Comparison of ENCODE assay signal across 8 cellular contexts in the genomic region with DNA sequence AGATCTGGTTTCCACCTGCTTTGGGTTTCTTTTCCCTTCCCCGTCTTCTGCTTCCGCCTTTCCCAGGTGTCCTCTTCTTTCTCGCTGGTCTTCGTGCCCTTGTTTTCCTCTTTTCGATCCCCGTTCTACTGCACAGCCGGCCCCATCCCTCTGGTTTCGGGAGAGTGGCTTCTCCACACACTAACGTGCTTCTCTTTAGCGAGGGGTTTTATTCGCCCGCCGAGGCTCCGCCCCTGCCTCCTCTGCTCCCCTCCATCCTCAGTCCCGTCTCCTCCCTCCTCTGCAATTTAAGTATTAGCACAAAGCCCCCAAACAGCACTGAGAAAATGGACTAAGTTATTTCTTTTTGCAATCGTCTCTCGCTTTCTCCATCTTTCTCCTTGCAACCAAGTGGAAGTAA. TPM values are rescaled to one million over a fixed set of nuclear protein-coding genes. Genes with fewer than 3 reads are reported as not detected.
A peak's percentile ranks its signal among the peaks of the same experiment; 100 is the strongest.
DNase-seq lines count a peak whose midpoint lies in the region; ATAC-seq and TF ChIP-seq lines count a peak whose summit lies in the region.

A gene (minus strand): TSS at position 182 of the 400 bp plus-strand sequence. CDS start 746 bp downstream, outside the sequence.

- in situ Hi-C loops in ACHN (cut with HindIII; ENCODE audit: low pct_ligation_motif_present, low pct_unique_long_range_greater_than_20kb, low sequenced_read_pairs), result no loop called here

- TF ChIP-seq CTCF in GM23338 (conservative IDR thresholded peaks at IDR 0.05; ENCODE audit: low read depth in 2 of 2) (no peak), spleen (IDR thresholded peaks at IDR 0.05 in 8 of 11, conservative IDR thresholded peaks at IDR 0.05 in 3 of 11) (no peak)

- peak in 1 of 3 donors; percentile 73 for TF ChIP-seq POLR2A in spleen (IDR thresholded peaks at IDR 0.05)

- H3K4me3 ChIP-seq in GM23338 (peak within 1 kb of the TSS; percentile 68), spleen (peak within 1 kb of the TSS; percentile 39 to 70 (median 45))

- H3K9me2 ChIP-seq in GM23338 (ENCODE audit: insufficient read depth), result no peaks in the 10 kb centered on the region

- WGBS in spleen, 5 donors, result 1 to 4% (median 2%) methylated on average over 17 of the region's 17 CpGs

- no peaks in the 10 kb centered on the region for H3K9me3 ChIP-seq in spleen

- no peaks in the 10 kb centered on the region for H3F3A ChIP-seq in GM23338 (replicated peaks; ENCODE audit: low read depth)

- H3K9me3 Mint-ChIP-seq in GM23338, result no peaks in the 10 kb centered on the region

- H3K27ac ChIP-seq in GM23338 (ENCODE audit: low read depth) (peak within 1 kb of the TSS; percentile 72), caudate nucleus (ENCODE audit: low read depth, low read length) (peak within 1 kb of the TSS; percentile 55), spleen (peak within 1 kb of the TSS in 5 of 8 donors; percentile 12 to 62 (median 53))

- peaks cover 40% of the 10 kb centered on the region for H3K79me2 ChIP-seq in GM23338 (replicated peaks; ENCODE audit: insufficient read depth)

- H3K4me1 ChIP-seq in GM23338 (ENCODE audit: insufficient read depth), result peaks cover 42% of the 10 kb centered on the region
- peaks cover 4 to 44% (median 19%) of the 10 kb centered on the region in 6 donors for H3K4me1 ChIP-seq in spleen

- no peak within 1 kb of the TSS for H3K4me3 Mint-ChIP-seq in GM23338

- peak within 1 kb of the TSS; percentile 84 for H3K4me2 ChIP-seq in GM23338

- peak; percentile 78 for DNase-seq in GM23338 (ENCODE audit: low spot score)
- DNase-seq in RPMI8226, result peak; percentile 44
- DNase-seq in caudate nucleus (lab: John Stamatoyannopoulos, UW), result peak in 52 of 61 donors; percentile 14 to 90 (median 58)
- peak; percentile 73 for DNase-seq in islet precursor cell
- peak; percentile 75 for DNase-seq in spleen
- no peak for DNase-seq in NCI-H1436 (lab: John Stamatoyannopoulos, UW)
- DNase-seq in HPDE6-E6E7 (ENCODE audit: extremely low spot score), result no peak
- DNase-seq in ACHN, result no peak

- peaks cover 3% of the 10 kb centered on the region; the same call in 1 of the 2 replicates for H4K20me1 ChIP-seq in GM23338 (replicated peaks; ENCODE audit: insufficient read depth)

- intact Hi-C loops in spleen (cut with DNase I; ENCODE audit: low total_unique reads), result no loop called here

- H3K27me3 ChIP-seq in GM23338 (ENCODE audit: insufficient read depth) (no peaks in the 10 kb centered on the region), spleen (replicated peaks in 1 of 7) (peaks cover 0 to 30% (median 0%) of the 10 kb centered on the region in 7 donors)

- peak; percentile 78 for ATAC-seq in GM23338

- H3K4me1 Mint-ChIP-seq in GM23338, result peaks cover 45% of the 10 kb centered on the region

- H3K27ac Mint-ChIP-seq in GM23338, result no peak within 1 kb of the TSS

- H3K36me3 ChIP-seq in GM23338 (ENCODE audit: insufficient read depth) (no peaks in the 10 kb centered on the region), spleen (no peaks in the 10 kb centered on the region)

- peak within 1 kb of the TSS; percentile 2; the same call in 1 of the 2 replicates for H2AFZ ChIP-seq in GM23338

- peaks cover 23% of the 10 kb centered on the region; the same call in 2 of the 3 replicates for H3K36me3 Mint-ChIP-seq in GM23338 (ENCODE audit: low read depth)

- no peaks in the 10 kb centered on the region for H3K27me3 Mint-ChIP-seq in GM23338 (ENCODE audit: insufficient read depth, low read depth, poor library complexity)

TF ChIP-seq in GM23338, 12 proteins besides CTCF, POLR2A, EP300 and RAD21:
- TF ChIP-seq STAT1 (IDR thresholded peaks at IDR 0.05; ENCODE audit: unreplicated experiment) (no peak), POLR2AphosphoS5 (IDR thresholded peaks at IDR 0.05; ENCODE audit: low read depth) (peak; percentile 100)
TF ChIP-seq in GM23338: peak in this region for 1.

RNA-seq across cellular contexts. Expression of the gene that starts here (rescaled TPM):
- 105 and 117 TPM in 2 replicates for total RNA-seq in GM23338 (2014; rRNA removed; shearing (Covaris generic))
- polyA plus RNA-seq in GM23338 (2016; fragmentation: Nextera tagmentation; extraction: Ambion mirVana), result 122 and 124 TPM in 2 replicates
- total RNA-seq in spleen, result 100 to 1,000 TPM in 1 of 7 donors, 10 to 100 TPM in 6; 23.5 to 106 (median 68.0) TPM
- 1 to 10 TPM; 3.5 to 8.7 (median 6.7) TPM for polyA plus RNA-seq in spleen

Comparison
In these comparisons a context has a peak if more than half of its experiments do, and no peak if none do; other contexts are left out.
1. RNA of the gene that starts here (polyA plus RNA-seq): 122 to 124 TPM in GM23338; 3.5 to 8.7 TPM in spleen; every median in the first group is over 10 times any median in the second.
2. DNase-seq: peak in GM23338 (single experiment), RPMI8226 (single experiment), caudate nucleus (52 of 61), islet precursor cell (single experiment) and spleen (single experiment); none in NCI-H1436 (single experiment), HPDE6-E6E7 (single experiment) and ACHN (single experiment).
3. Peak in every context shown above with its lines, with median percentiles within 50 percentile points of each other: H3K27ac ChIP-seq.